In genomic region chr14:77092676-77093075, GRCh38 we compare ENCODE assay signal across 21 cellular contexts. TPM values are rescaled to one million over a fixed set of nuclear protein-coding genes. Genes with fewer than 3 reads are reported as not detected.
"Had no signal": no experiment of that assay in that cellular context is flagged by ENCODE, and none has a peak within 500 bp of the region (broad histone marks: within the 10 kb centered on the region; RNA-seq: fewer than 3 reads in every experiment).

No MANE protein-coding gene starts in this region.

- ATAC-seq: effector memory CD8-positive, alpha-beta T cell; naive thymus-derived CD4-positive, alpha-beta T cell; right lobe of liver; stimulated activated memory B cell treated with anti-CD40 and anti-IgM and Interleukin-4, amounts not matched to agents 10 μg/mL and 1 μg/mL and 100 μg/mL, for 72 hours had no signal

- H3K27ac ChIP-seq: epithelial cell of prostate, hepatocyte, parathyroid adenoma, prostate gland, right lobe of liver, tibial artery had no signal

- H3K79me2 ChIP-seq: parathyroid adenoma had no signal

- H3K4me3 ChIP-seq: hepatocyte, prostate gland, right lobe of liver, tibial artery had no signal

- H3K9ac ChIP-seq: parathyroid adenoma had no signal

- H2AFZ ChIP-seq: hepatocyte, parathyroid adenoma had no signal

- H3K36me3 ChIP-seq: prostate gland, right lobe of liver, tibial artery had no signal

- H3K27me3 ChIP-seq: hepatocyte, right lobe of liver, tibial artery had no signal

- H3K9me3 ChIP-seq: prostate gland had no signal

- DNase-seq: cerebellar nuclear complex; effector memory CD8-positive, alpha-beta T cell; foreskin melanocyte; head of caudate nucleus; kidney; mammary epithelial cell; naive thymus-derived CD4-positive, alpha-beta T cell; nucleus accumbens; retina; right lobe of liver; stimulated activated CD4-positive, alpha-beta T cell treated with anti-CD3 and anti-CD28 coated beads, Interleukin-4, amount 100 ng/mL, for 1 hour; tibial artery had no signal

- H3K4me2 ChIP-seq: hepatocyte had no signal

RNA-seq across cellular contexts. Expression of gene ZDHHC22, which starts 48.9 kb away (rescaled TPM):
- total RNA-seq: hepatocyte; kidney; lower leg skin; mammary epithelial cell; mesenteric fat pad; mononuclear cell; naive thymus-derived CD4-positive, alpha-beta T cell; right lobe of liver; ureter had no signal
- polyA plus RNA-seq: hepatocyte; mammary epithelial cell; naive thymus-derived CD4-positive, alpha-beta T cell had no signal
